In the genomic region with DNA sequence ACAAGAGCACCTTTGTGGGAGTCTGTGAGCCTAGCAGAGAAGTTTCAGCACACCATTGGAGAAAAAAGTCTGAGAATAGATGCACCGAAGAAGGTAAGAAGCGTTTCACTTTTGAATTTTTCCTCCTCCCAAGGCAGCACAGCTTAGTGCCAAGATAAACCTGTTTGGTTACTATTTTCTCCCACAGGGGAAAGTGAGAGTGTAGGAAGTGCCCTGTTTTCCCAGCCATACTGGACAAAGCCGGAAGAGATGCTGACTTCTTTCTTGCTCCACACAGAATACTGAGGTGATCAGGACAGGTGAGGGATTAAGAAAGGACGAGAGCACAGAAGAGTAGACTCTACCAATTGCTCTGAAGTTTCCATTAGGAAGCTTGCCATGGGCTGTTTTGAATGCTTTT, we compare ENCODE assay signal across 26 cellular contexts.
DNase-seq lines count a peak whose midpoint lies in the region; ATAC-seq, FAIRE-seq and TF ChIP-seq lines count a peak whose summit lies in the region.
"Had no signal": no experiment of that assay in that cellular context is flagged by ENCODE, and none has a peak within 500 bp of the region (broad histone marks: within the 10 kb centered on the region; RNA-seq: fewer than 3 reads in every experiment).

No MANE protein-coding gene starts in this region.

- peak overlapping the region; percentile 20 for H2AFZ ChIP-seq in astrocyte (ENCODE audit: low read depth, low read length)

- H3K9me3 Mint-ChIP-seq in Calu3 (ENCODE audit: low read depth, unreplicated experiment) (no peaks in the 10 kb centered on the region), astrocyte (ENCODE audit: unreplicated experiment) (peaks cover 7% of the 10 kb centered on the region)

- no peaks in the 10 kb centered on the region for H3K4me1 Mint-ChIP-seq in Calu3 (ENCODE audit: low read depth, unreplicated experiment)
- H3K4me1 Mint-ChIP-seq in astrocyte (ENCODE audit: low read depth, unreplicated experiment): no peaks in the 10 kb centered on the region
- H3K4me1 Mint-ChIP-seq: B cell, T-cell had no signal

- H4K20me1 ChIP-seq in astrocyte (ENCODE audit: insufficient read depth, low read length): no peaks in the 10 kb centered on the region

- H3K36me3 ChIP-seq in astrocyte (ENCODE audit: insufficient read depth, low read length) (no peaks in the 10 kb centered on the region), HAP-1 (replicated peaks) (no peaks in the 10 kb centered on the region)
- H3K36me3 ChIP-seq: Peyer's patch had no signal

- H3K4me2 ChIP-seq in astrocyte (ENCODE audit: low read length): no peak overlapping the region
- H3K4me2 ChIP-seq: SK-N-SH had no signal

- H3K4me3 Mint-ChIP-seq in Calu3 (ENCODE audit: low read depth, unreplicated experiment) (no peak overlapping the region), astrocyte (ENCODE audit: unreplicated experiment) (no peak overlapping the region)
- H3K4me3 Mint-ChIP-seq: B cell; CD4-positive, alpha-beta T cell; T-cell had no signal

- no TSS peak for BruUV-seq in Calu3 (replicated peaks; lab: Mats Ljungman, UMichigan)

- H3K4me3 ChIP-seq in astrocyte (ENCODE audit: insufficient read depth, low read depth, low read length) (no peak overlapping the region), HAP-1 (no peak overlapping the region)
- H3K4me3 ChIP-seq: Peyer's patch had no signal

- no peaks in the 10 kb centered on the region for H3K79me2 ChIP-seq in astrocyte (ENCODE audit: insufficient read depth, low read length)

- in situ Hi-C loops in HAP-1 (cut with MboI; ENCODE audit: low sequenced_read_pairs): no loop called here

- no peaks in the 10 kb centered on the region for H3K27me3 ChIP-seq in astrocyte (ENCODE audit: insufficient read depth, low read length)
- no peaks in the 10 kb centered on the region for H3K27me3 ChIP-seq in HAP-1 (ENCODE audit: low read depth)
- H3K27me3 ChIP-seq: Peyer's patch had no signal

- no peak for FAIRE-seq in astrocyte (lab: Jason Lieb, UNC)
- FAIRE-seq: GM12891, GM18507, H54 had no signal

- CTCF ChIA-PET in Calu3 (lab: Charles Lee): no interaction called here

- H3K4me1 ChIP-seq in astrocyte (ENCODE audit: insufficient read depth, low read length) (no peaks in the 10 kb centered on the region), HAP-1 (no peaks in the 10 kb centered on the region)
- H3K4me1 ChIP-seq: Peyer's patch had no signal

- ATAC-seq in activated CD4-positive, CD25-positive, alpha-beta regulatory T cell treated with anti-CD3 and anti-CD28 coated beads, Interleukin-2, amount 50 U/mL, for 24 hours: no peak
- ATAC-seq: T-cell had no signal

- no peaks in the 10 kb centered on the region for H3K9me3 ChIP-seq in astrocyte (ENCODE audit: insufficient read depth, low read depth, low read length)
- H3K9me3 ChIP-seq in HAP-1: no peaks in the 10 kb centered on the region
- H3K9me3 ChIP-seq: Peyer's patch, SK-N-SH had no signal

- H3K27ac Mint-ChIP-seq in Calu3 (ENCODE audit: unreplicated experiment): no peak overlapping the region
- H3K27ac Mint-ChIP-seq in astrocyte (ENCODE audit: unreplicated experiment): no peak overlapping the region
- H3K27ac Mint-ChIP-seq: B cell; CD4-positive, alpha-beta T cell; T-cell had no signal

- TF ChIP-seq CTCF in Calu3 (IDR thresholded peaks at IDR 0.05; ENCODE audit: unreplicated experiment) (no peak), astrocyte (IDR thresholded peaks at IDR 0.05; ENCODE audit: insufficient read depth, low read depth, low read length) (no peak)

- DNase-seq in Calu3 (peak; percentile 0), HPDE6-E6E7 (ENCODE audit: extremely low spot score) (peak; percentile 4), astrocyte (ENCODE audit: low read depth) (no peak), left kidney (ENCODE audit: low read depth, low spot score) (peak; percentile 31), HAP-1 (ENCODE audit: low spot score in 2 of 2) (no peak), iPS-NIHi11 (ENCODE audit: low spot score) (no peak)
- DNase-seq in stimulated activated CD8-positive, alpha-beta memory T cell treated with anti-CD3 and anti-CD28 coated beads, Interleukin-4, amount 100 ng/mL, for 48 hours: no peak
- DNase-seq: CD4-positive, alpha-beta T cell; DND-41; GF-D8; MV-4-11; NCI-H1417 treated with DMSO at 0.1 percent for 48 hours; NCI-H1930; NCI-H2171 treated with DMSO at 0.1 percent for 48 hours; NCI-H446 treated with DMSO at 0.1 percent for 48 hours; NCI-H82; Peyer's patch; Right ventricle myocardium superior; SK-N-SH; T-cell had no signal

- H3K27ac ChIP-seq in astrocyte (ENCODE audit: low read depth, low read length): no peak overlapping the region
- H3K27ac ChIP-seq: HL-60, Peyer's patch had no signal

- intact Hi-C loops in Calu3 (cut with micrococcal nuclease; ENCODE audit: unreplicated experiment): no loop called here

- no peak overlapping the region for H3K9ac ChIP-seq in astrocyte (ENCODE audit: low read length)
- H3K9ac ChIP-seq: SK-N-SH had no signal

- H3K27me3 Mint-ChIP-seq in Calu3 (ENCODE audit: unreplicated experiment): no peaks in the 10 kb centered on the region
- no peaks in the 10 kb centered on the region for H3K27me3 Mint-ChIP-seq in astrocyte (ENCODE audit: low read depth, unreplicated experiment)
- H3K27me3 Mint-ChIP-seq: B cell; CD4-positive, alpha-beta T cell; T-cell had no signal

- H3K36me3 Mint-ChIP-seq in Calu3 (ENCODE audit: insufficient read depth, unreplicated experiment): no peaks in the 10 kb centered on the region
- H3K36me3 Mint-ChIP-seq in astrocyte (ENCODE audit: low read depth, unreplicated experiment): no peaks in the 10 kb centered on the region
- H3K36me3 Mint-ChIP-seq: T-cell had no signal

Comparison
In these comparisons a context has a peak if more than half of its experiments do, and no peak if none do; other contexts are left out.
1. DNase-seq: peak in Calu3 (single experiment), HPDE6-E6E7 (single experiment) and left kidney (single experiment); none in astrocyte (single experiment), HAP-1 (0 of 2), iPS-NIHi11 (single experiment) and stimulated activated CD8-positive, alpha-beta memory T cell treated with anti-CD3 and anti-CD28 coated beads, Interleukin-4, amount 100 ng/mL, for 48 hours (single experiment).